11 cellular contexts compared by ENCODE assay signal in genomic region chr11:1881442-1882264, GRCh38. TPM values are rescaled to one million over a fixed set of nuclear protein-coding genes. Genes with fewer than 3 reads are reported as not detected.
A peak's percentile ranks its signal among the peaks of the same experiment; 100 is the strongest.
DNase-seq lines count a peak whose midpoint lies in the region; ATAC-seq lines count a peak whose summit lies in the region.
"Had no signal": no experiment of that assay in that cellular context is flagged by ENCODE, and none has a peak within 500 bp of the region (broad histone marks: within the 10 kb centered on the region; RNA-seq: fewer than 3 reads in every experiment).

No MANE protein-coding gene starts in this region.

- H3K9me3 Mint-ChIP-seq in activated naive CD4-positive, alpha-beta T cell treated with anti-CD3 and anti-CD28 coated beads, Interleukin-2, amount 10 ng/mL, durations not matched to agents 7 days and 5 days: no peaks in the 10 kb centered on the region
- H3K9me3 Mint-ChIP-seq in activated naive CD4-positive, alpha-beta T cell treated with anti-CD3 and anti-CD28 coated beads for 36 hours: no peaks in the 10 kb centered on the region
- H3K9me3 Mint-ChIP-seq in central memory CD8-positive, alpha-beta T cell: no peaks in the 10 kb centered on the region
- H3K9me3 Mint-ChIP-seq in naive thymus-derived CD4-positive, alpha-beta T cell: no peaks in the 10 kb centered on the region
- H3K9me3 Mint-ChIP-seq: activated CD4-positive, alpha-beta T cell treated with anti-CD3 and anti-CD28 coated beads, Interleukin-2, amount 10 ng/mL, durations not matched to agents 7 days and 5 days had no signal

- peaks cover 7% of the 10 kb centered on the region for H3K4me1 Mint-ChIP-seq in activated naive CD4-positive, alpha-beta T cell treated with anti-CD3 and anti-CD28 coated beads, Interleukin-2, amount 10 ng/mL, durations not matched to agents 7 days and 5 days
- peaks cover 6% of the 10 kb centered on the region for H3K4me1 Mint-ChIP-seq in activated naive CD4-positive, alpha-beta T cell treated with anti-CD3 and anti-CD28 coated beads for 36 hours (ENCODE audit: low read depth)
- H3K4me1 Mint-ChIP-seq in central memory CD8-positive, alpha-beta T cell: peaks cover 16% of the 10 kb centered on the region
- peaks cover 6 to 29% (median 10%) of the 10 kb centered on the region in 7 donors for H3K4me1 Mint-ChIP-seq in naive thymus-derived CD4-positive, alpha-beta T cell

- no peaks in the 10 kb centered on the region for H3K9me3 ChIP-seq in naive thymus-derived CD4-positive, alpha-beta T cell (ENCODE audit: control insufficient read depth in 2 of 3, low read length in 3 of 3)
- no peaks in the 10 kb centered on the region for H3K9me3 ChIP-seq in aorta (ENCODE audit: control insufficient read depth, low read length)

- no peak overlapping the region for H3K27ac Mint-ChIP-seq in activated naive CD4-positive, alpha-beta T cell treated with anti-CD3 and anti-CD28 coated beads, Interleukin-2, amount 10 ng/mL, durations not matched to agents 7 days and 5 days
- H3K27ac Mint-ChIP-seq in activated naive CD4-positive, alpha-beta T cell treated with anti-CD3 and anti-CD28 coated beads for 36 hours: no peak overlapping the region
- H3K27ac Mint-ChIP-seq in central memory CD8-positive, alpha-beta T cell (ENCODE audit: low read depth): no peak overlapping the region
- H3K27ac Mint-ChIP-seq in naive thymus-derived CD4-positive, alpha-beta T cell: no peak overlapping the region

- intact Hi-C loops in activated naive CD4-positive, alpha-beta T cell treated with anti-CD3 and anti-CD28 coated beads for 36 hours (cut with micrococcal nuclease): loop anchor here (1.0 to 10.0 kb wide), 3 partner anchors 36 to 271 kb away; partner anchors contain the start of genes SYT8, TNNI2 and TNNT3
- intact Hi-C loops in naive thymus-derived CD4-positive, alpha-beta T cell (cut with micrococcal nuclease): loop anchor here (1.0 to 5.0 kb wide), 4 partner anchors 28 to 270 kb away; partner anchors contain the start of genes TNNT3 (in 2 of the 2) and LSP1 (in 1 of the 2)
- intact Hi-C loops in aorta (cut with DNase I): loop anchor here in 1 of 2 donors (2.0 kb wide), 1 partner anchor 269 kb away; no protein-coding TSS in a partner anchor

- H3K4me3 Mint-ChIP-seq in activated naive CD4-positive, alpha-beta T cell treated with anti-CD3 and anti-CD28 coated beads, Interleukin-2, amount 10 ng/mL, durations not matched to agents 7 days and 5 days: no peak overlapping the region
- H3K4me3 Mint-ChIP-seq in activated naive CD4-positive, alpha-beta T cell treated with anti-CD3 and anti-CD28 coated beads for 36 hours: no peak overlapping the region
- no peak overlapping the region for H3K4me3 Mint-ChIP-seq in central memory CD8-positive, alpha-beta T cell
- H3K4me3 Mint-ChIP-seq in naive thymus-derived CD4-positive, alpha-beta T cell: no peak overlapping the region
- H3K4me3 Mint-ChIP-seq: activated CD4-positive, alpha-beta T cell treated with anti-CD3 and anti-CD28 coated beads, Interleukin-2, amount 10 ng/mL, durations not matched to agents 7 days and 5 days had no signal

- no peak overlapping the region for H3K4me3 ChIP-seq in naive thymus-derived CD4-positive, alpha-beta T cell (ENCODE audit: low read length)
- H3K4me3 ChIP-seq in aorta (ENCODE audit: low read length in 2 of 2): no peak overlapping the region

- no peaks in the 10 kb centered on the region for H3K27me3 Mint-ChIP-seq in activated naive CD4-positive, alpha-beta T cell treated with anti-CD3 and anti-CD28 coated beads, Interleukin-2, amount 10 ng/mL, durations not matched to agents 7 days and 5 days
- no peaks in the 10 kb centered on the region for H3K27me3 Mint-ChIP-seq in activated naive CD4-positive, alpha-beta T cell treated with anti-CD3 and anti-CD28 coated beads for 36 hours (ENCODE audit: low read depth)
- H3K27me3 Mint-ChIP-seq in central memory CD8-positive, alpha-beta T cell: no peaks in the 10 kb centered on the region
- H3K27me3 Mint-ChIP-seq in naive thymus-derived CD4-positive, alpha-beta T cell: no peaks in the 10 kb centered on the region
- H3K27me3 Mint-ChIP-seq: activated CD4-positive, alpha-beta T cell treated with anti-CD3 and anti-CD28 coated beads, Interleukin-2, amount 10 ng/mL, durations not matched to agents 7 days and 5 days had no signal

- CTCF ChIA-PET in activated naive CD4-positive, alpha-beta T cell treated with anti-CD3 and anti-CD28 coated beads, Interleukin-2, amount 10 ng/mL, durations not matched to agents 7 days and 5 days (lab: Charles Lee): interaction anchor here (0.7 to 2.6 kb wide), 25 partner anchors 10 to 272 kb away, joined by 3 to 22 read pairs (median 5); partner anchors contain the start of genes LSP1, MRPL23, PRR33 and TNNI2
- CTCF ChIA-PET in activated naive CD4-positive, alpha-beta T cell treated with anti-CD3 and anti-CD28 coated beads for 36 hours (lab: Charles Lee): interaction anchor here (0.6 to 2.8 kb wide), 23 partner anchors 9 to 271 kb away, joined by 3 to 42 read pairs (median 5); partner anchors contain the start of genes LSP1 and PRR33
- CTCF ChIA-PET in naive thymus-derived CD4-positive, alpha-beta T cell (lab: Charles Lee): interaction anchor here (0.6 to 2.4 kb wide), 26 partner anchors 9 to 270 kb away, joined by 3 to 12 read pairs (median 4); partner anchors contain the start of gene PRR33

- H3K36me3 ChIP-seq in naive thymus-derived CD4-positive, alpha-beta T cell (ENCODE audit: control insufficient read depth in 2 of 3, insufficient read depth in 3 of 3, low read length in 3 of 3): peaks cover 10 to 63% (median 12%) of the 10 kb centered on the region in 3 experiments
- H3K36me3 ChIP-seq in aorta (ENCODE audit: control insufficient read depth in 1 of 2, insufficient read depth in 2 of 2, low read length in 1 of 2): no peaks in the 10 kb centered on the region

- H3K36me3 Mint-ChIP-seq in activated naive CD4-positive, alpha-beta T cell treated with anti-CD3 and anti-CD28 coated beads, Interleukin-2, amount 10 ng/mL, durations not matched to agents 7 days and 5 days: no peaks in the 10 kb centered on the region
- peaks cover 1% of the 10 kb centered on the region for H3K36me3 Mint-ChIP-seq in activated naive CD4-positive, alpha-beta T cell treated with anti-CD3 and anti-CD28 coated beads for 36 hours (ENCODE audit: low read depth)
- H3K36me3 Mint-ChIP-seq in central memory CD8-positive, alpha-beta T cell (ENCODE audit: insufficient read depth): no peaks in the 10 kb centered on the region
- peaks cover 0 to 2% (median 0%) of the 10 kb centered on the region in 5 donors for H3K36me3 Mint-ChIP-seq in naive thymus-derived CD4-positive, alpha-beta T cell

- POLR2A ChIA-PET in naive thymus-derived CD4-positive, alpha-beta T cell (lab: Charles Lee): interaction anchor here (0.6 to 2.9 kb wide), 6 partner anchors 10 to 273 kb away, joined by 3 to 37 read pairs (median 4); partner anchors contain the start of genes LSP1 and PRR33

- peak; percentile 23 for DNase-seq in activated naive CD4-positive, alpha-beta T cell treated with anti-CD3 and anti-CD28 coated beads, Interleukin-2, amount 10 ng/mL, durations not matched to agents 7 days and 5 days
- no peak for DNase-seq in activated naive CD4-positive, alpha-beta T cell treated with anti-CD3 and anti-CD28 coated beads for 36 hours
- DNase-seq in central memory CD8-positive, alpha-beta T cell (ENCODE audit: low spot score in 2 of 2): no peak
- peak in 2 of 9 donors; percentile 19 to 35 for DNase-seq in naive thymus-derived CD4-positive, alpha-beta T cell
- peak in 1 of 2 donors; percentile 76 for DNase-seq in aorta
- DNase-seq in DMS79 (lab: John Stamatoyannopoulos, UW): no peak
- no peak for DNase-seq in islet precursor cell
- DNase-seq in RKO (ENCODE audit: low spot score): no peak
- DNase-seq: cerebellar nuclear complex, NCI-H510A had no signal

- WGBS in aorta, 2 donors: 87 to 93% methylated on average over 35 to 43 of the region's 43 CpGs

- peak overlapping the region; percentile 46 for H3K27ac ChIP-seq in naive thymus-derived CD4-positive, alpha-beta T cell (ENCODE audit: low read depth, low read length)
- no peak overlapping the region for H3K27ac ChIP-seq in aorta (ENCODE audit: low read depth in 1 of 2, low read length in 2 of 2)

- no peaks in the 10 kb centered on the region for H3K27me3 ChIP-seq in naive thymus-derived CD4-positive, alpha-beta T cell (ENCODE audit: control insufficient read depth in 2 of 2, insufficient read depth in 2 of 2, low read length in 2 of 2)
- no peaks in the 10 kb centered on the region for H3K27me3 ChIP-seq in aorta (ENCODE audit: control insufficient read depth in 1 of 2, insufficient read depth in 2 of 2, low read length in 1 of 2)

- peaks cover 0 to 3% of the 10 kb centered on the region in 2 donors for H3K4me1 ChIP-seq in naive thymus-derived CD4-positive, alpha-beta T cell (ENCODE audit: control insufficient read depth in 2 of 2, insufficient read depth in 2 of 2, low read length in 2 of 2)
- no peaks in the 10 kb centered on the region for H3K4me1 ChIP-seq in aorta (ENCODE audit: control insufficient read depth in 1 of 2, insufficient read depth in 2 of 2, low read length in 2 of 2)

- ATAC-seq in central memory CD8-positive, alpha-beta T cell (replicated peaks; ENCODE audit: extremely low read depth, poor library complexity, severe bottlenecking): peak; percentile 10
- ATAC-seq in naive thymus-derived CD4-positive, alpha-beta T cell: peak; percentile 36
- peak; percentile 1 for ATAC-seq in aorta (ENCODE audit: low FRiP score)

RNA-seq across cellular contexts. Expression of gene PRR33, which starts 10.0 kb away (rescaled TPM):
- under 1 TPM; 0.07 to 0.12 TPM for total RNA-seq in activated naive CD4-positive, alpha-beta T cell treated with anti-CD3 and anti-CD28 coated beads for 36 hours
- total RNA-seq in naive thymus-derived CD4-positive, alpha-beta T cell: under 1 TPM in 2 of 5 experiments, not detected in 3; 0.07 to 0.10 TPM
- under 1 TPM in 1 of 2 donors, not detected in 1; 0.17 TPM for polyA plus RNA-seq in naive thymus-derived CD4-positive, alpha-beta T cell
- not detected for total RNA-seq in aorta
- not detected for polyA plus RNA-seq in aorta

RNA-seq across cellular contexts. Expression of gene LSP1, which starts 28.8 kb away (rescaled TPM):
- total RNA-seq in activated naive CD4-positive, alpha-beta T cell treated with anti-CD3 and anti-CD28 coated beads for 36 hours: 10 to 100 TPM; 42.4 to 42.9 TPM
- total RNA-seq in naive thymus-derived CD4-positive, alpha-beta T cell: 100 to 1,000 TPM; 248 to 578 (median 289) TPM
- polyA plus RNA-seq in naive thymus-derived CD4-positive, alpha-beta T cell: 100 to 1,000 TPM; 295 to 394 TPM
- total RNA-seq in aorta: 100 to 1,000 TPM in 1 of 2 donors, 10 to 100 TPM in 1; 45.2 to 128 TPM
- 10 to 100 TPM; 12.0 to 40.4 TPM for polyA plus RNA-seq in aorta

RNA-seq across cellular contexts. Expression of gene TNNT3, which starts 37.9 kb away (rescaled TPM):
- total RNA-seq in activated naive CD4-positive, alpha-beta T cell treated with anti-CD3 and anti-CD28 coated beads for 36 hours: 1 to 10 TPM; 2.3 to 3.3 TPM
- total RNA-seq in naive thymus-derived CD4-positive, alpha-beta T cell: 10 to 100 TPM in 4 of 5 experiments, 1 to 10 TPM in 1; 9.8 to 37.1 (median 19.7) TPM
- under 1 TPM in 1 of 2 donors, not detected in 1; 0.31 TPM for polyA plus RNA-seq in naive thymus-derived CD4-positive, alpha-beta T cell
- total RNA-seq in aorta: 10 to 100 TPM in 1 of 2 donors, 1 to 10 TPM in 1; 8.8 to 54.3 TPM
- polyA plus RNA-seq in aorta: 1 to 10 TPM; 3.4 to 3.9 TPM

RNA-seq across cellular contexts. Expression of gene TNNI2, which starts 42.9 kb away (rescaled TPM):
- total RNA-seq in activated naive CD4-positive, alpha-beta T cell treated with anti-CD3 and anti-CD28 coated beads for 36 hours: not detected
- 1 to 10 TPM in 1 of 5 experiments, under 1 TPM in 1, not detected in 3; 0.61 to 8.8 TPM for total RNA-seq in naive thymus-derived CD4-positive, alpha-beta T cell
- under 1 TPM in 1 of 2 donors, not detected in 1; 0.46 TPM for polyA plus RNA-seq in naive thymus-derived CD4-positive, alpha-beta T cell
- total RNA-seq in aorta: 1 to 10 TPM in 1 of 2 donors, under 1 TPM in 1; 0.81 to 2.2 TPM
- under 1 TPM; 0.75 to 0.82 TPM for polyA plus RNA-seq in aorta
- total RNA-seq: activated CD4-positive, alpha-beta T cell treated with anti-CD3 and anti-CD28 coated beads, Interleukin-2, amount 10 ng/mL, durations not matched to agents 7 days and 5 days had no signal

RNA-seq across cellular contexts. Expression of gene SYT8, which starts 46.9 kb away (rescaled TPM):
- not detected for total RNA-seq in activated naive CD4-positive, alpha-beta T cell treated with anti-CD3 and anti-CD28 coated beads for 36 hours
- total RNA-seq in naive thymus-derived CD4-positive, alpha-beta T cell: not detected
- polyA plus RNA-seq in naive thymus-derived CD4-positive, alpha-beta T cell: not detected
- total RNA-seq in aorta: under 1 TPM; 0.19 to 0.75 TPM
- polyA plus RNA-seq in aorta: 10 to 100 TPM in 1 of 2 donors, 1 to 10 TPM in 1; 6.4 to 14.3 TPM
- total RNA-seq: activated CD4-positive, alpha-beta T cell treated with anti-CD3 and anti-CD28 coated beads, Interleukin-2, amount 10 ng/mL, durations not matched to agents 7 days and 5 days had no signal
